Comparison of ENCODE assay signal across 12 cellular contexts in the genomic region with DNA sequence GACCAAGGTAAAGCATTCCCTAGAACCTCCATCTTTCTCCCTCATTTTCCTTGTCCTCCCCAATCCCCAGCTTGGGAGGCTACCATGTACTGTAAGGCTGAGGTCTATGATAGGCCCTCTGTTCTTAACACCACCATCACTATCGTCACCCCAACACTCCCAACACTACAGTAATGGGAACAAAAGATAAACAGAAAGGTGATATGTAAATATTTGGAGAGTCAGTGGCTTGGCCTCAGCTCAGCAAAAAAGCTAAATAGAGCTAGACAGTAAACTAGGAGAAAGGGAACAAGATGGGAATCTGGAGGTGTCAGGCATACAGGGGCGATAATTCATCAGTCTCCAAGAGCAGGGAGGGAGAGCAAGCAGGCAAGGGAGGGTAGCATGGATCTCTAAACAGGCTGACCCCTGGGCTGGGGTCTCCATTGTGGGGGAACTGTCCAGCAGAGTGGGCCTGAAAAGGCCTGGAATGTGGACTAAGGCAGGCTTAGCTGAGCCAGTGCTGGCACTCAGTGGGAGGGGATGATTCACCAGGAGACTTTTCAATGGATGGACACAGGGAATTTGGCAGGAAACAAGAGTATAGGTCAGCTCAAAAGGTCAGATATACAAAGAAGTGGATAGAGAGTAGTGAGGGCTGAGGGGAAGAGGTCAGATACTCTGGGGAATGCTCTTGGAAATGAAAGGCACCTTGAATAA. TPM values are rescaled to one million over a fixed set of nuclear protein-coding genes. Genes with fewer than 3 reads are reported as not detected.
DNase-seq lines count a peak whose midpoint lies in the region; ATAC-seq and TF ChIP-seq lines count a peak whose summit lies in the region.
"Had no signal": no experiment of that assay in that cellular context is flagged by ENCODE, and none has a peak within 500 bp of the region (broad histone marks: within the 10 kb centered on the region; RNA-seq: fewer than 3 reads in every experiment).

No MANE protein-coding gene starts in this region.

- no peak overlapping the region for H3K4me3 Mint-ChIP-seq in T-helper 2 cell treated with Interferon-gamma antibody and Interleukin-4, amounts not matched to agents 5 μg/mL and 100 μg/mL, for 36 hours
- H3K4me3 Mint-ChIP-seq: T-helper 17 cell had no signal

- no peak overlapping the region for H3K4me3 ChIP-seq in fibroblast of mammary gland (ENCODE audit: control insufficient read depth, low read depth, low read length)
- H3K4me3 ChIP-seq: esophagus muscularis mucosa, lung had no signal

- no peak overlapping the region for H3K27ac Mint-ChIP-seq in T-helper 2 cell treated with Interferon-gamma antibody and Interleukin-4, amounts not matched to agents 5 μg/mL and 100 μg/mL, for 36 hours
- H3K27ac Mint-ChIP-seq: T-helper 17 cell had no signal

- TF ChIP-seq CTCF in fibroblast of mammary gland (conservative IDR thresholded peaks at IDR 0.05; ENCODE audit: control insufficient read depth, insufficient read depth, low read depth, low read length), result no peak
- no peak for TF ChIP-seq CTCF in omental fat pad (IDR thresholded peaks at IDR 0.05)

- no peaks in the 10 kb centered on the region for H3K9me3 Mint-ChIP-seq in T-helper 2 cell treated with Interferon-gamma antibody and Interleukin-4, amounts not matched to agents 5 μg/mL and 100 μg/mL, for 36 hours

- no peaks in the 10 kb centered on the region for H3K4me1 Mint-ChIP-seq in T-helper 2 cell treated with Interferon-gamma antibody and Interleukin-4, amounts not matched to agents 5 μg/mL and 100 μg/mL, for 36 hours (ENCODE audit: low read depth)

- in situ Hi-C loops in SK-MEL-5 (cut with HindIII; ENCODE audit: low pct_unique_long_range_greater_than_20kb, low sequenced_read_pairs), result no loop called here

- ATAC-seq in omental fat pad (ENCODE audit: low FRiP score), result peak; percentile 63
- ATAC-seq in GM21390 (IDR thresholded peaks at IDR 0.05; ENCODE audit: unreplicated experiment), result no peak
- ATAC-seq in HG02870 (IDR thresholded peaks at IDR 0.05; ENCODE audit: unreplicated experiment), result no peak
- ATAC-seq: T-helper 17 cell had no signal

- DNase-seq in H4 (ENCODE audit: low spot score), result peak; percentile 52
- DNase-seq in SK-MEL-5 (ENCODE audit: low read depth, low spot score), result peak; percentile 37
- peak; percentile 92 for DNase-seq in fibroblast of mammary gland (ENCODE audit: low read depth)
- DNase-seq in omental fat pad (ENCODE audit: low spot score), result no peak
- DNase-seq in NCI-H1694 treated with DMSO at 0.1 percent for 48 hours (lab: John Stamatoyannopoulos, UW), result no peak
- no peak for DNase-seq in T-helper 2 cell treated with Interferon-gamma antibody and Interleukin-4, amounts not matched to agents 5 μg/mL and 100 μg/mL, for 36 hours (ENCODE audit: low spot score)
- DNase-seq: DMS79, T-helper 17 cell had no signal

- H3K27me3 Mint-ChIP-seq in T-helper 2 cell treated with Interferon-gamma antibody and Interleukin-4, amounts not matched to agents 5 μg/mL and 100 μg/mL, for 36 hours (ENCODE audit: low read depth), result peaks cover 18% of the 10 kb centered on the region

- H3K36me3 Mint-ChIP-seq in T-helper 2 cell treated with Interferon-gamma antibody and Interleukin-4, amounts not matched to agents 5 μg/mL and 100 μg/mL, for 36 hours (ENCODE audit: low read depth), result no peaks in the 10 kb centered on the region

RNA-seq across cellular contexts. Expression of gene WNT2B, which starts 6.7 kb away (rescaled TPM):
- 0.37 and 0.97 TPM in 2 replicates for total RNA-seq in H4 (2014; rRNA removed; shearing (Covaris generic))
- total RNA-seq in SK-MEL-5 (2014; rRNA removed; shearing (Covaris generic)), result 0.13 and 0.37 TPM in 2 replicates
- 0.20 and 0.69 TPM in 2 replicates for polyA plus RNA-seq in SK-MEL-5 (2015; cell fraction: cytosol; rRNA removed)
- polyA plus RNA-seq in SK-MEL-5 (2015; cell fraction: nucleus; rRNA removed), result 1.0 and 1.3 TPM in 2 replicates
- 10 to 100 TPM in 3 of 4 donors, 1 to 10 TPM in 1; 5.0 to 14.3 (median 11.9) TPM for total RNA-seq in omental fat pad

Comparison
In these comparisons a context has a peak if more than half of its experiments do, and no peak if none do; other contexts are left out.
1. DNase-seq: peak in H4 (single experiment), SK-MEL-5 (single experiment) and fibroblast of mammary gland (single experiment); none in omental fat pad (single experiment), NCI-H1694 treated with DMSO at 0.1 percent for 48 hours (single experiment) and T-helper 2 cell treated with Interferon-gamma antibody and Interleukin-4, amounts not matched to agents 5 μg/mL and 100 μg/mL, for 36 hours (single experiment).